In genomic region chr1:3073520-3074296, GRCh38 we compare ENCODE assay signal across 1 cellular context.
A peak's percentile ranks its signal among the peaks of the same experiment; 100 is the strongest.
TF ChIP-seq lines count a peak whose summit lies in the region.

No MANE protein-coding gene starts in this region.

TF ChIP-seq in GM23338, 12 proteins besides CTCF, POLR2A, EP300 and RAD21:
- TF ChIP-seq ZNF331 (CRISPR knock-in tag; IDR thresholded peaks at IDR 0.05; ENCODE audit: low read depth) = no peak
- peak; percentile 53 for TF ChIP-seq EZH2 (IDR thresholded peaks at IDR 0.05; ENCODE audit: low read depth, unreplicated experiment)
- no peak for TF ChIP-seq JUNB (IDR thresholded peaks at IDR 0.05; ENCODE audit: unreplicated experiment)
- TF ChIP-seq ZNF114 (CRISPR knock-in tag; IDR thresholded peaks at IDR 0.05) = no peak
- TF ChIP-seq EZH2phosphoT487 (IDR thresholded peaks at IDR 0.05; ENCODE audit: unreplicated experiment) = peak; percentile 59
- TF ChIP-seq STAT1 (IDR thresholded peaks at IDR 0.05; ENCODE audit: unreplicated experiment) = no peak
